11 cellular contexts compared by ENCODE assay signal in the genomic region with DNA sequence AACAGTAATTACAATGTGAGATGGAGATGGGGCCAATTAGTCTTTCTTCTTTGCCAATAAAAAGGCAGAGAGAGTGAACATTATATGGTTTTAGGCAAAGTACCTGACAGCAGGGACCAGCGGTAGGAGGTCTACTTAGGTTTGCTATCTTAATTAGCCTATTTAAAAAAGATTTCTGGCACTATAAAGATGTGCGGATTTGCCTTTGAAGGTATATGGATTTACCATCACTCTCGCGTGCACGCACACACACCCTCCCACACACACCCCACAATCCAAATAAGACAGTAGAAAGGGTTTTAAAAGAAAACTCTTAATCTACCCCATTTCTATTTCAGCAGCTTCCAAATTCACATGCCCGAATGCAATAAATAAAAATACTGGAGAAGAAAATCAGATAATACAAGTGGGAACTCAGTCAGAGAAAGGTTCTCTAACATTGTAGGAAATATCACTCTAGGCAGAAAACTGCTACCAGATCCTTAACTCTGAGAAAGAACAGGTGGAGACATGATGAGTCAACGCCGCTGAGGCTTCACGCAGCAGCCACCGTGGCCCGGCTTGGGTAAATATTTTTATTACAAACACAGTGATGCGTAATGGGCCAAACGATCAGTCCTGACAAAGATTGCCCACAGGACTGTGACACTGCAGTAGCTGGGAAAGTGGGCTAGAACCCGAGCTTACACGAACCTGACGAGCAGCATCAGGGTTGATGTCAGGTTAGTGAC.
A peak's percentile ranks its signal among the peaks of the same experiment; 100 is the strongest.
DNase-seq lines count a peak whose midpoint lies in the region; ATAC-seq and TF ChIP-seq lines count a peak whose summit lies in the region.
"Had no signal": no experiment of that assay in that cellular context is flagged by ENCODE, and none has a peak within 500 bp of the region (broad histone marks: within the 10 kb centered on the region; RNA-seq: fewer than 3 reads in every experiment).

No MANE protein-coding gene starts in this region.

- POLR2A ChIA-PET in CD4-positive, alpha-beta T cell (lab: Charles Lee): no interaction called here
- POLR2A ChIA-PET in activated CD4-positive, alpha-beta memory T cell treated with anti-CD3 and anti-CD28 coated beads, Interleukin-2, amount 10 ng/mL, durations not matched to agents 7 days and 5 days (lab: Charles Lee): no interaction called here

- H3K4me1 Mint-ChIP-seq in CD4-positive, alpha-beta T cell (ENCODE audit: low read depth): no peaks in the 10 kb centered on the region
- no peaks in the 10 kb centered on the region for H3K4me1 Mint-ChIP-seq in activated CD4-positive, alpha-beta memory T cell treated with anti-CD3 and anti-CD28 coated beads, Interleukin-2, amount 10 ng/mL, durations not matched to agents 7 days and 5 days
- H3K4me1 Mint-ChIP-seq: central memory CD8-positive, alpha-beta T cell had no signal

- intact Hi-C loops in vagina (cut with DNase I): no loop called here
- intact Hi-C loops in CD4-positive, alpha-beta T cell (cut with DNase I, micrococcal nuclease): no loop called here

- H3K9me3 Mint-ChIP-seq in CD4-positive, alpha-beta T cell: no peaks in the 10 kb centered on the region
- no peaks in the 10 kb centered on the region for H3K9me3 Mint-ChIP-seq in activated CD4-positive, alpha-beta memory T cell treated with anti-CD3 and anti-CD28 coated beads, Interleukin-2, amount 10 ng/mL, durations not matched to agents 7 days and 5 days
- H3K9me3 Mint-ChIP-seq: central memory CD8-positive, alpha-beta T cell had no signal

- no peak for ATAC-seq in CD4-positive, alpha-beta T cell (ENCODE audit: poor library complexity)

- no peak for TF ChIP-seq CTCF in kidney epithelial cell (IDR thresholded peaks at IDR 0.05; ENCODE audit: insufficient read depth, low read length, poor library complexity, severe bottlenecking)
- no peak for TF ChIP-seq CTCF in vagina (IDR thresholded peaks at IDR 0.05)
- no peak for TF ChIP-seq CTCF in CD4-positive, alpha-beta T cell (IDR thresholded peaks at IDR 0.05)

- peaks cover 24% of the 10 kb centered on the region for H3K4me1 ChIP-seq in vagina
- H3K4me1 ChIP-seq: psoas muscle had no signal

- H3K4me3 ChIP-seq in kidney epithelial cell (ENCODE audit: low read depth, low read length) (no peak overlapping the region), vagina (no peak overlapping the region)
- H3K4me3 ChIP-seq: psoas muscle, SK-N-MC had no signal

- DNase-seq in NK-92 treated with Interleukin-12 subunit alpha and Interleukin-12 subunit beta, amount 100 ng/mL, for 24 hours (lab: John Stamatoyannopoulos, UW): peak; percentile 23
- DNase-seq in NK-92 (lab: John Stamatoyannopoulos, UW; ENCODE audit: unreplicated experiment) (no peak), SW480 (ENCODE audit: low spot score) (peak; percentile 92), kidney epithelial cell (ENCODE audit: low read depth) (peak; percentile 79), vagina (ENCODE audit: extremely low spot score in 2 of 2) (no peak)
- DNase-seq in CD4-positive, alpha-beta T cell: no peak
- DNase-seq in stimulated activated CD4-positive, alpha-beta T cell treated with anti-CD3 and anti-CD28 coated beads, Interleukin-2, amount 100 ng/mL, for 48 hours: no peak
- no peak for DNase-seq in activated CD4-positive, alpha-beta memory T cell treated with anti-CD3 and anti-CD28 coated beads, Interleukin-2, amount 10 ng/mL, durations not matched to agents 7 days and 5 days

- no peak overlapping the region for H3K27ac Mint-ChIP-seq in CD4-positive, alpha-beta T cell
- H3K27ac Mint-ChIP-seq in activated CD4-positive, alpha-beta memory T cell treated with anti-CD3 and anti-CD28 coated beads, Interleukin-2, amount 10 ng/mL, durations not matched to agents 7 days and 5 days: no peak overlapping the region

- H3K9me3 ChIP-seq in vagina: no peaks in the 10 kb centered on the region
- H3K9me3 ChIP-seq in CD4-positive, alpha-beta T cell (ENCODE audit: control insufficient read depth, low read length): no peaks in the 10 kb centered on the region
- H3K9me3 ChIP-seq: psoas muscle had no signal

- TF ChIP-seq POLR2A in vagina (IDR thresholded peaks at IDR 0.05): no peak

- no peaks in the 10 kb centered on the region for H3K27me3 Mint-ChIP-seq in CD4-positive, alpha-beta T cell
- no peaks in the 10 kb centered on the region for H3K27me3 Mint-ChIP-seq in activated CD4-positive, alpha-beta memory T cell treated with anti-CD3 and anti-CD28 coated beads, Interleukin-2, amount 10 ng/mL, durations not matched to agents 7 days and 5 days

- H3K36me3 ChIP-seq in kidney epithelial cell (ENCODE audit: control insufficient read depth, insufficient read depth, low read length) (no peaks in the 10 kb centered on the region), vagina (no peaks in the 10 kb centered on the region)

- H3K36me3 Mint-ChIP-seq in CD4-positive, alpha-beta T cell (ENCODE audit: low read depth): no peaks in the 10 kb centered on the region
- H3K36me3 Mint-ChIP-seq in activated CD4-positive, alpha-beta memory T cell treated with anti-CD3 and anti-CD28 coated beads, Interleukin-2, amount 10 ng/mL, durations not matched to agents 7 days and 5 days (ENCODE audit: low read depth): no peaks in the 10 kb centered on the region

- no peak overlapping the region for H3K4me3 Mint-ChIP-seq in CD4-positive, alpha-beta T cell
- H3K4me3 Mint-ChIP-seq in activated CD4-positive, alpha-beta memory T cell treated with anti-CD3 and anti-CD28 coated beads, Interleukin-2, amount 10 ng/mL, durations not matched to agents 7 days and 5 days: no peak overlapping the region
- H3K4me3 Mint-ChIP-seq: central memory CD8-positive, alpha-beta T cell had no signal

- H3K27me3 ChIP-seq in kidney epithelial cell (ENCODE audit: control insufficient read depth, insufficient read depth, low read length) (no peaks in the 10 kb centered on the region), vagina (no peaks in the 10 kb centered on the region)
- H3K27me3 ChIP-seq in CD4-positive, alpha-beta T cell (ENCODE audit: control insufficient read depth, insufficient read depth, low read length): no peaks in the 10 kb centered on the region

- CTCF ChIA-PET in CD4-positive, alpha-beta T cell (lab: Charles Lee): no interaction called here
- CTCF ChIA-PET in activated CD4-positive, alpha-beta memory T cell treated with anti-CD3 and anti-CD28 coated beads, Interleukin-2, amount 10 ng/mL, durations not matched to agents 7 days and 5 days (lab: Charles Lee): no interaction called here

- peak overlapping the region; percentile 36 for H3K27ac ChIP-seq in vagina
- no peak overlapping the region for H3K27ac ChIP-seq in CD4-positive, alpha-beta T cell (ENCODE audit: low read depth, low read length)
- H3K27ac ChIP-seq: psoas muscle, SK-N-MC had no signal

Comparison
In these comparisons a context has a peak if more than half of its experiments do, and no peak if none do; other contexts are left out.
1. DNase-seq: peak in NK-92 treated with Interleukin-12 subunit alpha and Interleukin-12 subunit beta, amount 100 ng/mL, for 24 hours (single experiment), SW480 (single experiment) and kidney epithelial cell (single experiment); none in NK-92 (single experiment), vagina (0 of 2), CD4-positive, alpha-beta T cell (0 of 10), stimulated activated CD4-positive, alpha-beta T cell treated with anti-CD3 and anti-CD28 coated beads, Interleukin-2, amount 100 ng/mL, for 48 hours (0 of 2) and activated CD4-positive, alpha-beta memory T cell treated with anti-CD3 and anti-CD28 coated beads, Interleukin-2, amount 10 ng/mL, durations not matched to agents 7 days and 5 days (single experiment).